In the genomic region with DNA sequence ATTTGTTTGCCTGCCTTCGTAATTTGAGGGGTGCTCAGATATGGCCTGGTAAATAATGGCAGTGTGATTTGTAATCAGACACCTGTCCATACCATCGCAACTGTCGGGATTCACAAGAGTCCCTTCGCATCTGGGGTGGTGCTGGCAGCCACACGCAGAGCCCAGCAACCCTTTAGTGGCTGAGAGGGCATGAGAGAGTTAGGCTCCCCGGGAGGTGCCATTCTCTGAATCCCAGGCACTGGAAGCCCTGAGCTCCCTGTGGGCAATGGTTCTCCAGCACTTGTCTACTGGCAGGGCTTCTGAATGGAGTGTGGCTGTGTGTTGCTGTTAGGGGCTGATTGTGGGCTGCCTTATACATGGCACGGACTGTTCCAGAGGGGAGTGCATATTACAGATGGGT, we compare ENCODE assay signal across 21 cellular contexts.
A peak's percentile ranks its signal among the peaks of the same experiment; 100 is the strongest.
DNase-seq lines count a peak whose midpoint lies in the region; ATAC-seq and TF ChIP-seq lines count a peak whose summit lies in the region.
"Had no signal": no experiment of that assay in that cellular context is flagged by ENCODE, and none has a peak within 500 bp of the region (broad histone marks: within the 10 kb centered on the region; RNA-seq: fewer than 3 reads in every experiment).

No MANE protein-coding gene starts in this region.

- H3K9me3 Mint-ChIP-seq in GM23338 (no peaks in the 10 kb centered on the region), neural progenitor cell (no peaks in the 10 kb centered on the region)
- H3K9me3 Mint-ChIP-seq in activated T-cell treated with anti-CD3 and anti-CD28 coated beads, Interleukin-2, amount 50 U/mL, for 4 hours: no peaks in the 10 kb centered on the region
- H3K9me3 Mint-ChIP-seq: CD8-positive, alpha-beta T cell had no signal

- DNase-seq in GM23338 (ENCODE audit: low spot score) (peak; percentile 4), NCI-H1092 (lab: John Stamatoyannopoulos, UW) (peak; percentile 31), NCI-H345 treated with DMSO at 0.1 percent for 48 hours (lab: John Stamatoyannopoulos, UW; ENCODE audit: unreplicated experiment) (peak; percentile 49), neural progenitor cell (ENCODE audit: low spot score) (peak; percentile 18), GM03348 (ENCODE audit: low spot score) (no peak)
- DNase-seq in activated T-cell treated with anti-CD3 and anti-CD28 coated beads, Interleukin-2, amount 50 U/mL, for 4 hours: no peak
- DNase-seq: C1 segment of cervical spinal cord; CD8-positive, alpha-beta T cell; DMS79 treated with DMSO at 0.1 percent for 48 hours; GF-D8; HCEC 1CT; Karpas-422; NCI-H1694 treated with DMSO at 0.1 percent for 48 hours; NCI-H2227 treated with DMSO at 0.1 percent for 48 hours; NCI-H510A treated with DMSO at 0.1 percent for 48 hours; SHP77; T-cell had no signal

- no peaks in the 10 kb centered on the region for H3K4me1 ChIP-seq in GM23338 (ENCODE audit: insufficient read depth)
- H3K4me1 ChIP-seq in neural progenitor cell: peaks cover 13% of the 10 kb centered on the region

- H3K36me3 ChIP-seq in GM23338 (ENCODE audit: insufficient read depth) (no peaks in the 10 kb centered on the region), neural progenitor cell (no peaks in the 10 kb centered on the region)

- no peaks in the 10 kb centered on the region for H4K20me1 ChIP-seq in GM23338 (replicated peaks; ENCODE audit: insufficient read depth)
- no peaks in the 10 kb centered on the region for H4K20me1 ChIP-seq in neural progenitor cell (ENCODE audit: low read depth)

- H3K9me2 ChIP-seq in GM23338 (ENCODE audit: insufficient read depth): 0 out of 2 replicates have a peak, but pooled peaks cover 3% of the 10 kb centered on the region

- peaks cover 18% of the 10 kb centered on the region for H3K4me1 Mint-ChIP-seq in GM23338
- H3K4me1 Mint-ChIP-seq in neural progenitor cell: peaks cover 3% of the 10 kb centered on the region
- H3K4me1 Mint-ChIP-seq in activated T-cell treated with anti-CD3 and anti-CD28 coated beads, Interleukin-2, amount 50 U/mL, for 4 hours (ENCODE audit: low read depth): no peaks in the 10 kb centered on the region
- H3K4me1 Mint-ChIP-seq: T-cell had no signal

- H3K27me3 Mint-ChIP-seq in GM23338 (ENCODE audit: insufficient read depth, low read depth, poor library complexity) (no peaks in the 10 kb centered on the region), neural progenitor cell (ENCODE audit: insufficient read depth, low read depth) (peaks cover 2% of the 10 kb centered on the region)
- no peaks in the 10 kb centered on the region for H3K27me3 Mint-ChIP-seq in activated T-cell treated with anti-CD3 and anti-CD28 coated beads, Interleukin-2, amount 50 U/mL, for 4 hours (ENCODE audit: low read depth)

- H3K27me3 ChIP-seq in GM23338 (ENCODE audit: insufficient read depth) (no peaks in the 10 kb centered on the region), neural progenitor cell (no peaks in the 10 kb centered on the region)

- no peaks in the 10 kb centered on the region for H3K9me3 ChIP-seq in neural progenitor cell (ENCODE audit: low read depth)

- H3F3A ChIP-seq in GM23338 (replicated peaks; ENCODE audit: low read depth): no peaks in the 10 kb centered on the region
- H3F3A ChIP-seq in neural progenitor cell (ENCODE audit: low read depth): peaks cover 7% of the 10 kb centered on the region

- H3K36me3 Mint-ChIP-seq in GM23338 (ENCODE audit: low read depth) (no peaks in the 10 kb centered on the region), neural progenitor cell (no peaks in the 10 kb centered on the region)
- H3K36me3 Mint-ChIP-seq in activated T-cell treated with anti-CD3 and anti-CD28 coated beads, Interleukin-2, amount 50 U/mL, for 4 hours (ENCODE audit: insufficient read depth): no peaks in the 10 kb centered on the region
- H3K36me3 Mint-ChIP-seq: CD8-positive, alpha-beta T cell; T-cell had no signal

- H3K4me3 Mint-ChIP-seq in GM23338 (no peak overlapping the region), neural progenitor cell (no peak overlapping the region)
- no peak overlapping the region for H3K4me3 Mint-ChIP-seq in activated T-cell treated with anti-CD3 and anti-CD28 coated beads, Interleukin-2, amount 50 U/mL, for 4 hours
- H3K4me3 Mint-ChIP-seq: CD8-positive, alpha-beta T cell; T-cell had no signal

- H3K27ac ChIP-seq in GM23338 (ENCODE audit: low read depth): no peak overlapping the region
- H3K27ac ChIP-seq in neural progenitor cell: no peak overlapping the region
- H3K27ac ChIP-seq: RWPE1 had no signal

- TF ChIP-seq CTCF in GM23338 (conservative IDR thresholded peaks at IDR 0.05; ENCODE audit: low read depth in 2 of 2) (no peak), neural progenitor cell (IDR thresholded peaks at IDR 0.05) (no peak)

- H3K4me3 ChIP-seq in GM23338 (no peak overlapping the region), neural progenitor cell (no peak overlapping the region)

- no peak overlapping the region for H3K27ac Mint-ChIP-seq in GM23338
- H3K27ac Mint-ChIP-seq in neural progenitor cell: no peak overlapping the region
- H3K27ac Mint-ChIP-seq: CD8-positive, alpha-beta T cell; T-cell had no signal

- H3K79me2 ChIP-seq in GM23338 (replicated peaks; ENCODE audit: insufficient read depth): no peaks in the 10 kb centered on the region
- no peaks in the 10 kb centered on the region for H3K79me2 ChIP-seq in neural progenitor cell (ENCODE audit: low read depth)

- H2AFZ ChIP-seq in GM23338: 0 out of 2 replicates have a peak overlapping the region, but pooled peaks have one; percentile 28
- H2AFZ ChIP-seq in neural progenitor cell (replicated peaks): no peak overlapping the region

- ATAC-seq in GM23338 (peak; percentile 72), HG03460 (IDR thresholded peaks at IDR 0.05; ENCODE audit: unreplicated experiment) (no peak)
- no peak for ATAC-seq in activated T-cell treated with anti-CD3 and anti-CD28 coated beads, Interleukin-2, amount 50 U/mL, for 4 hours
- ATAC-seq: CD8-positive, alpha-beta T cell; HepG2; Panc1; T-cell had no signal

- H3K4me2 ChIP-seq in GM23338 (no peak overlapping the region), neural progenitor cell (no peak overlapping the region)

- no peak overlapping the region for H3K9ac ChIP-seq in neural progenitor cell

TF ChIP-seq in GM23338, 12 proteins besides CTCF, POLR2A, EP300 and RAD21 (continues in another document):
- no peak for TF ChIP-seq JUNB (IDR thresholded peaks at IDR 0.05; ENCODE audit: unreplicated experiment)
- TF ChIP-seq EZH2phosphoT487 (IDR thresholded peaks at IDR 0.05; ENCODE audit: unreplicated experiment): no peak
- TF ChIP-seq, protein P1, sequence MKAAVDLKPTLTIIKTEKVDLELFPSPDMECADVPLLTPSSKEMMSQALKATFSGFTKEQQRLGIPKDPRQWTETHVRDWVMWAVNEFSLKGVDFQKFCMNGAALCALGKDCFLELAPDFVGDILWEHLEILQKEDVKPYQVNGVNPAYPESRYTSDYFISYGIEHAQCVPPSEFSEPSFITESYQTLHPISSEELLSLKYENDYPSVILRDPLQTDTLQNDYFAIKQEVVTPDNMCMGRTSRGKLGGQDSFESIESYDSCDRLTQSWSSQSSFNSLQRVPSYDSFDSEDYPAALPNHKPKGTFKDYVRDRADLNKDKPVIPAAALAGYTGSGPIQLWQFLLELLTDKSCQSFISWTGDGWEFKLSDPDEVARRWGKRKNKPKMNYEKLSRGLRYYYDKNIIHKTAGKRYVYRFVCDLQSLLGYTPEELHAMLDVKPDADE (IDR thresholded peaks at IDR 0.05): no peak

Comparison
In these comparisons a context has a peak if more than half of its experiments do, and no peak if none do; other contexts are left out.
1. DNase-seq: peak in GM23338 (single experiment), NCI-H1092 (single experiment), NCI-H345 treated with DMSO at 0.1 percent for 48 hours (single experiment) and neural progenitor cell (single experiment); none in activated T-cell treated with anti-CD3 and anti-CD28 coated beads, Interleukin-2, amount 50 U/mL, for 4 hours (single experiment) and GM03348 (single experiment).